ENCODE assay signal across 1 cellular context in genomic region chr12:101891462-101891971, GRCh38.
TF ChIP-seq lines count a peak whose summit lies in the region.

No MANE protein-coding gene starts in this region.

TF ChIP-seq in HEK293, 187 proteins besides CTCF, POLR2A, EP300 and RAD21 (continued from another document):
- TF ChIP-seq TSHZ1 (tag by site-specific recombination; IDR thresholded peaks at IDR 0.05; ENCODE audit: borderline replicate concordance) = no peak
- peak; percentile 4; the same call in 1 of the 2 replicates for TF ChIP-seq SP7 (tag by site-specific recombination; IDR thresholded peaks at IDR 0.05)
- no peak for TF ChIP-seq ZNF777 (tag by site-specific recombination; IDR thresholded peaks at IDR 0.05; ENCODE audit: borderline replicate concordance)
- no peak for TF ChIP-seq ZNF114 (tag by site-specific recombination; IDR thresholded peaks at IDR 0.05)
- no peak for TF ChIP-seq KLF17 (tag by site-specific recombination; IDR thresholded peaks at IDR 0.05)
- peak; percentile 43; the same call in 1 of the 2 replicates for TF ChIP-seq KLF1 (tag by site-specific recombination; IDR thresholded peaks at IDR 0.05)
- no peak for TF ChIP-seq ZNF518A (tag by site-specific recombination; conservative IDR thresholded peaks at IDR 0.05; ENCODE audit: low read depth)
- no peak for TF ChIP-seq ZNF248 (tag by site-specific recombination; IDR thresholded peaks at IDR 0.05)
- no peak for TF ChIP-seq ZNF10 (tag by site-specific recombination; IDR thresholded peaks at IDR 0.05)
- TF ChIP-seq PRDM10 (tag by site-specific recombination; IDR thresholded peaks at IDR 0.05) = peak; percentile 76
- TF ChIP-seq ZNF791 (tag by site-specific recombination; IDR thresholded peaks at IDR 0.05) = no peak
- TF ChIP-seq ZFP37 (tag by site-specific recombination; IDR thresholded peaks at IDR 0.05) = no peak
- TF ChIP-seq ZNF514 (tag by site-specific recombination; IDR thresholded peaks at IDR 0.05) = no peak
- TF ChIP-seq ZNF521 (tag by site-specific recombination; IDR thresholded peaks at IDR 0.05) = no peak
- TF ChIP-seq FEZF1 (tag by site-specific recombination; IDR thresholded peaks at IDR 0.05) = peak; percentile 87
- no peak for TF ChIP-seq ZNF280C (tag by site-specific recombination; IDR thresholded peaks at IDR 0.05)
- peak; percentile 29 for TF ChIP-seq SETDB1 (IDR thresholded peaks at IDR 0.05; ENCODE audit: insufficient read length, low read length)
- no peak for TF ChIP-seq SCRT1 (tag by site-specific recombination; IDR thresholded peaks at IDR 0.05; ENCODE audit: borderline replicate concordance)
- no peak for TF ChIP-seq ZNF704 (tag by site-specific recombination; IDR thresholded peaks at IDR 0.05)
- TF ChIP-seq ZNF23 (tag by site-specific recombination; IDR thresholded peaks at IDR 0.05; ENCODE audit: borderline replicate concordance) = no peak
- TF ChIP-seq ZBTB10 (tag by site-specific recombination; IDR thresholded peaks at IDR 0.05) = no peak
- TF ChIP-seq ZNF785 (tag by site-specific recombination; IDR thresholded peaks at IDR 0.05) = no peak
- no peak for TF ChIP-seq ZNF660 (tag by site-specific recombination; IDR thresholded peaks at IDR 0.05)
- peak; percentile 78 for TF ChIP-seq ZNF692 (tag by site-specific recombination; IDR thresholded peaks at IDR 0.05)
- peak; percentile 56 for TF ChIP-seq ZNF335 (tag by site-specific recombination; conservative IDR thresholded peaks at IDR 0.05)
- no peak for TF ChIP-seq ZNF585B (tag by site-specific recombination; IDR thresholded peaks at IDR 0.05)
- no peak for TF ChIP-seq ZNF670 (tag by site-specific recombination; IDR thresholded peaks at IDR 0.05; ENCODE audit: low read depth)
- TF ChIP-seq PRDM6 (tag by site-specific recombination; IDR thresholded peaks at IDR 0.05) = peak; percentile 65
